ENCODE assay signal across 11 cellular contexts in genomic region chr17:81651692-81652091, GRCh38. TPM values are rescaled to one million over a fixed set of nuclear protein-coding genes. Genes with fewer than 3 reads are reported as not detected.
A peak's percentile ranks its signal among the peaks of the same experiment; 100 is the strongest.
DNase-seq lines count a peak whose midpoint lies in the region; ATAC-seq and TF ChIP-seq lines count a peak whose summit lies in the region.
"Had no signal": no experiment of that assay in that cellular context is flagged by ENCODE, and none has a peak within 500 bp of the region (broad histone marks: within the 10 kb centered on the region; RNA-seq: fewer than 3 reads in every experiment).

No MANE protein-coding gene starts in this region.

- no peaks in the 10 kb centered on the region for H3K9me3 ChIP-seq in PC-3 (ENCODE audit: low read length)
- H3K9me3 ChIP-seq in endodermal cell (ENCODE audit: control insufficient read depth, low read length), result peaks cover 6% of the 10 kb centered on the region
- H3K9me3 ChIP-seq in sigmoid colon, result peaks cover 0 to 6% (median 4%) of the 10 kb centered on the region in 4 donors

- H3K9me2 ChIP-seq in PC-3 (replicated peaks; ENCODE audit: low read length), result no peaks in the 10 kb centered on the region

- intact Hi-C loops in PC-3 (cut with micrococcal nuclease), result no loop called here
- intact Hi-C loops in sigmoid colon (cut with DNase I), result no loop called here

- no peak for TF ChIP-seq EP300 in sigmoid colon (IDR thresholded peaks at IDR 0.05)

- H3K27me3 ChIP-seq in PC-3 (ENCODE audit: low read length), result no peaks in the 10 kb centered on the region
- peaks cover 26% of the 10 kb centered on the region for H3K27me3 ChIP-seq in endodermal cell (ENCODE audit: control insufficient read depth, insufficient read depth, low read length, poor library complexity, severe bottlenecking)
- peaks cover 34 to 82% (median 52%) of the 10 kb centered on the region in 3 donors for H3K27me3 ChIP-seq in sigmoid colon

- no peak for DNase-seq in T-helper 1 cell
- DNase-seq in PC-3, result peak; percentile 86
- DNase-seq in endodermal cell, result peak; percentile 57
- DNase-seq in sigmoid colon, result peak; percentile 62
- DNase-seq in medulla oblongata (ENCODE audit: extremely low spot score), result no peak
- DNase-seq in activated T-cell treated with anti-CD3 and anti-CD28 coated beads, Interleukin-2, amount 50 U/mL, for 24 hours, result no peak
- DNase-seq: activated CD4-positive, alpha-beta T cell treated with anti-CD3 and anti-CD28 coated beads for 1 hour; NCI-H2171 had no signal

- H3K4me3 Mint-ChIP-seq in T-helper 1 cell treated with Interleukin-12 subunit alpha and Interleukin-12 subunit beta and Interleukin-4 antibody, amounts not matched to agents 30 μg/mL and 1 μg/mL, for 36 hours, result peak overlapping the region; percentile 30
- no peak overlapping the region for H3K4me3 Mint-ChIP-seq in endodermal cell
- no peak overlapping the region for H3K4me3 Mint-ChIP-seq in activated T-cell treated with anti-CD3 and anti-CD28 coated beads, Interleukin-2, amount 50 U/mL, for 24 hours

- H3K4me1 Mint-ChIP-seq in T-helper 1 cell treated with Interleukin-12 subunit alpha and Interleukin-12 subunit beta and Interleukin-4 antibody, amounts not matched to agents 30 μg/mL and 1 μg/mL, for 36 hours (ENCODE audit: low read depth), result peaks cover 5% of the 10 kb centered on the region
- peaks cover 11% of the 10 kb centered on the region for H3K4me1 Mint-ChIP-seq in endodermal cell
- peaks cover 12% of the 10 kb centered on the region for H3K4me1 Mint-ChIP-seq in activated T-cell treated with anti-CD3 and anti-CD28 coated beads, Interleukin-2, amount 50 U/mL, for 24 hours (ENCODE audit: low read depth)

- TF ChIP-seq POLR2A in sigmoid colon (IDR thresholded peaks at IDR 0.05), result no peak

- no peaks in the 10 kb centered on the region for H3F3A ChIP-seq in PC-3 (ENCODE audit: low read length, unreplicated experiment)

- H3K4me2 ChIP-seq in PC-3 (ENCODE audit: low read length), result no peak overlapping the region

- 93 to 98% methylated on average over 5 to 10 of the region's 10 CpGs for WGBS in endodermal cell (ENCODE audit: insufficient coverage in 1 of 2, insufficient read length in 1 of 2), 2 experiments
- WGBS in sigmoid colon, 2 donors, result 69 to 83% methylated on average over 10 of the region's 10 CpGs

- no peak overlapping the region for H3K27ac Mint-ChIP-seq in T-helper 1 cell treated with Interleukin-12 subunit alpha and Interleukin-12 subunit beta and Interleukin-4 antibody, amounts not matched to agents 30 μg/mL and 1 μg/mL, for 36 hours
- no peak overlapping the region for H3K27ac Mint-ChIP-seq in endodermal cell
- H3K27ac Mint-ChIP-seq in activated T-cell treated with anti-CD3 and anti-CD28 coated beads, Interleukin-2, amount 50 U/mL, for 24 hours, result no peak overlapping the region

- BruUV-seq in PC-3 (replicated peaks; lab: Mats Ljungman, UMichigan), result no TSS peak

- H3K36me3 Mint-ChIP-seq in T-helper 1 cell treated with Interleukin-12 subunit alpha and Interleukin-12 subunit beta and Interleukin-4 antibody, amounts not matched to agents 30 μg/mL and 1 μg/mL, for 36 hours (ENCODE audit: low read depth), result peaks cover 3% of the 10 kb centered on the region
- H3K36me3 Mint-ChIP-seq in endodermal cell (ENCODE audit: low read depth), result no peaks in the 10 kb centered on the region
- H3K36me3 Mint-ChIP-seq in activated T-cell treated with anti-CD3 and anti-CD28 coated beads, Interleukin-2, amount 50 U/mL, for 24 hours (ENCODE audit: low read depth), result no peaks in the 10 kb centered on the region

- H3K9me3 Mint-ChIP-seq in T-helper 1 cell treated with Interleukin-12 subunit alpha and Interleukin-12 subunit beta and Interleukin-4 antibody, amounts not matched to agents 30 μg/mL and 1 μg/mL, for 36 hours, result no peaks in the 10 kb centered on the region
- H3K9me3 Mint-ChIP-seq in endodermal cell, result peaks cover 11% of the 10 kb centered on the region
- H3K9me3 Mint-ChIP-seq in activated T-cell treated with anti-CD3 and anti-CD28 coated beads, Interleukin-2, amount 50 U/mL, for 24 hours, result no peaks in the 10 kb centered on the region

- POLR2A ChIA-PET in PC-3 (lab: Charles Lee; ENCODE audit: unreplicated experiment), result no interaction called here

- TF ChIP-seq CTCF in PC-3 (conservative IDR thresholded peaks at IDR 0.05; ENCODE audit: low read depth, low read length) (no peak), endodermal cell (conservative IDR thresholded peaks at IDR 0.05) (no peak), sigmoid colon (IDR thresholded peaks at IDR 0.05) (no peak)

- H4K20me1 ChIP-seq in PC-3 (ENCODE audit: low read length), result no peaks in the 10 kb centered on the region

- H3K79me2 ChIP-seq in PC-3 (ENCODE audit: low read length), result no peaks in the 10 kb centered on the region

- no peak overlapping the region for H2AFZ ChIP-seq in PC-3 (ENCODE audit: low read length)

- ATAC-seq in PC-3, result peak; percentile 91
- no peak for ATAC-seq in GM21360 (IDR thresholded peaks at IDR 0.05; ENCODE audit: unreplicated experiment)

- H3K4me3 ChIP-seq in PC-3 (ENCODE audit: low read length), result no peak overlapping the region
- no peak overlapping the region for H3K4me3 ChIP-seq in endodermal cell (ENCODE audit: low read length)
- no peak overlapping the region for H3K4me3 ChIP-seq in sigmoid colon

- H3K27ac ChIP-seq in PC-3 (ENCODE audit: low read length) (no peak overlapping the region), endodermal cell (ENCODE audit: low read depth, low read length) (no peak overlapping the region), sigmoid colon (no peak overlapping the region)
- H3K27ac ChIP-seq: C4-2B had no signal

- H3K9ac ChIP-seq in PC-3 (ENCODE audit: low read length) (no peak overlapping the region), endodermal cell (ENCODE audit: extremely low read depth, low read length, poor library complexity, severe bottlenecking) (no peak overlapping the region)

- CTCF ChIA-PET in PC-3 (lab: Charles Lee), result no interaction called here

- H3K36me3 ChIP-seq in PC-3 (ENCODE audit: low read depth, low read length) (no peaks in the 10 kb centered on the region), endodermal cell (ENCODE audit: control insufficient read depth, insufficient read depth, low read length) (no peaks in the 10 kb centered on the region), sigmoid colon (no peaks in the 10 kb centered on the region)

- H3K27me3 Mint-ChIP-seq in T-helper 1 cell treated with Interleukin-12 subunit alpha and Interleukin-12 subunit beta and Interleukin-4 antibody, amounts not matched to agents 30 μg/mL and 1 μg/mL, for 36 hours (ENCODE audit: low read depth), result peaks cover 25% of the 10 kb centered on the region
- H3K27me3 Mint-ChIP-seq in endodermal cell (ENCODE audit: insufficient read depth), result peaks cover 25% of the 10 kb centered on the region
- peaks cover 51% of the 10 kb centered on the region for H3K27me3 Mint-ChIP-seq in activated T-cell treated with anti-CD3 and anti-CD28 coated beads, Interleukin-2, amount 50 U/mL, for 24 hours

- H3K4me1 ChIP-seq in PC-3 (ENCODE audit: insufficient read depth, low read length), result peaks cover 6% of the 10 kb centered on the region
- H3K4me1 ChIP-seq in endodermal cell (ENCODE audit: control insufficient read depth, insufficient read depth, low read length), result peaks cover 13% of the 10 kb centered on the region
- H3K4me1 ChIP-seq in sigmoid colon, result no peaks in the 10 kb centered on the region

RNA-seq across cellular contexts. Expression of gene PDE6G, which starts 4.7 kb away (rescaled TPM):
- total RNA-seq in PC-3 (2014; rRNA removed) (3.0 TPM in 1 of 2 replicates, not detected in the other), endodermal cell (1 to 10 TPM; 3.2 to 4.3 TPM), sigmoid colon (1 to 10 TPM in 1 of 4 donors, not detected in 3; 3.7 TPM)
- polyA plus RNA-seq in endodermal cell (2013, experiment 1 of 2), result 1.6 TPM
- polyA plus RNA-seq in endodermal cell (2013, experiment 2 of 2), result 0.95 TPM
- polyA plus RNA-seq in sigmoid colon, result 1 to 10 TPM in 2 of 3 donors, not detected in 1; 2.3 to 4.4 TPM

RNA-seq across cellular contexts. Expression of gene TSPAN10, which starts 14.7 kb away (rescaled TPM):
- 3.5 and 3.9 TPM in 2 replicates for total RNA-seq in PC-3 (2014; rRNA removed)
- total RNA-seq in endodermal cell, result 1 to 10 TPM; 1.3 to 1.8 TPM
- polyA plus RNA-seq in endodermal cell (2013, experiment 1 of 2), result 1.8 TPM
- polyA plus RNA-seq in endodermal cell (2013, experiment 2 of 2), result 1.5 TPM
- 1 to 10 TPM in 1 of 4 donors, under 1 TPM in 3; 0.36 to 1.7 (median 0.67) TPM for total RNA-seq in sigmoid colon
- polyA plus RNA-seq in sigmoid colon, result under 1 TPM; 0.46 to 0.76 (median 0.60) TPM

RNA-seq across cellular contexts. Expression of gene OXLD1, which starts 14.7 kb away (rescaled TPM):
- total RNA-seq in PC-3 (2014; rRNA removed) (46.7 and 68.9 TPM in 2 replicates), endodermal cell (10 to 100 TPM; 30.2 to 36.5 TPM), sigmoid colon (10 to 100 TPM; 14.4 to 36.2 (median 26.8) TPM)
- 30.5 TPM for polyA plus RNA-seq in endodermal cell (2013, experiment 1 of 2)
- polyA plus RNA-seq in endodermal cell (2013, experiment 2 of 2), result 25.5 TPM
- polyA plus RNA-seq in sigmoid colon, result 10 to 100 TPM; 40.8 to 57.5 (median 54.1) TPM

RNA-seq across cellular contexts. Expression of gene NPLOC4, which starts 14.8 kb away (rescaled TPM):
- total RNA-seq in PC-3 (2014; rRNA removed) (109 and 133 TPM in 2 replicates), endodermal cell (100 to 1,000 TPM; 113 to 118 TPM), sigmoid colon (10 to 100 TPM; 47.1 to 59.7 (median 52.6) TPM)
- 54.9 TPM for polyA plus RNA-seq in endodermal cell (2013, experiment 1 of 2)
- polyA plus RNA-seq in endodermal cell (2013, experiment 2 of 2), result 52.0 TPM
- 10 to 100 TPM; 19.8 to 52.7 (median 34.9) TPM for polyA plus RNA-seq in sigmoid colon

RNA-seq across cellular contexts. Expression of gene CCDC137, which starts 14.8 kb away (rescaled TPM):
- total RNA-seq in PC-3 (2014; rRNA removed), result 49.9 and 71.0 TPM in 2 replicates
- total RNA-seq in endodermal cell, result 10 to 100 TPM; 35.8 to 44.2 TPM
- 25.5 TPM for polyA plus RNA-seq in endodermal cell (2013, experiment 1 of 2)
- polyA plus RNA-seq in endodermal cell (2013, experiment 2 of 2), result 22.0 TPM
- total RNA-seq in sigmoid colon, result 10 to 100 TPM in 1 of 4 donors, 1 to 10 TPM in 3; 5.5 to 10.7 (median 9.0) TPM
- 10 to 100 TPM in 2 of 3 donors, 1 to 10 TPM in 1; 9.0 to 31.1 (median 13.4) TPM for polyA plus RNA-seq in sigmoid colon

Comparison
In these comparisons a context has a peak if more than half of its experiments do, and no peak if none do; other contexts are left out.
1. DNase-seq: peak in PC-3 (single experiment), endodermal cell (single experiment) and sigmoid colon (single experiment); none in T-helper 1 cell (0 of 5), medulla oblongata (single experiment) and activated T-cell treated with anti-CD3 and anti-CD28 coated beads, Interleukin-2, amount 50 U/mL, for 24 hours (single experiment).